ENCODE assay signal across 10 cellular contexts in genomic region chr17:21549107-21549687, GRCh38.
DNase-seq lines count a peak whose midpoint lies in the region; ATAC-seq, FAIRE-seq and TF ChIP-seq lines count a peak whose summit lies in the region.
"Had no signal": no experiment of that assay in that cellular context is flagged by ENCODE, and none has a peak within 500 bp of the region (broad histone marks: within the 10 kb centered on the region; RNA-seq: fewer than 3 reads in every experiment).

No MANE protein-coding gene starts in this region.

- no peak for ATAC-seq in A549
- ATAC-seq: Panc1 had no signal

- peaks cover 0 to 10% (median 3%) of the 10 kb centered on the region in 3 donors for H3K36me3 Mint-ChIP-seq in immature natural killer cell

- no peak for DNase-seq in A549 (ENCODE audit: low read depth in 1 of 2, low spot score in 1 of 2)
- peak; percentile 39 for DNase-seq in H4 (ENCODE audit: low spot score)
- DNase-seq in activated T-cell treated with anti-CD3 and anti-CD28 coated beads, Interleukin-2, amount 50 U/mL, for 48 hours = peak; percentile 54 to 60
- DNase-seq in immature natural killer cell = no peak
- no peak for DNase-seq in stomach
- no peak for DNase-seq in stimulated activated naive CD4-positive, alpha-beta T cell treated with Interleukin-2 at 50 U/mL for 16 hours (lab: John Stamatoyannopoulos, UW)
- DNase-seq in uterus = no peak
- no peak for DNase-seq in testis
- DNase-seq: islet precursor cell had no signal

- 82% methylated on average over 1 of the region's 1 CpG for WGBS in A549 (ENCODE audit: missing lambda C conversion rate)
- 44 to 76% (median 74%) methylated on average over 1 of the region's 1 CpG for WGBS in stomach, 5 donors
- 73 to 75% methylated on average over 1 of the region's 1 CpG for WGBS in testis, 2 donors

- peak overlapping the region; percentile 86; the same call in 2 of the 3 replicates for H3K4me2 ChIP-seq in A549

- intact Hi-C loops in stomach (cut with DNase I; ENCODE audit: low total_unique reads) = no loop called here
- intact Hi-C loops in uterus (cut with DNase I; ENCODE audit: low total_unique reads) = no loop called here
- intact Hi-C loops in testis (cut with DNase I; ENCODE audit: low total_unique reads) = no loop called here

- H3K4me1 ChIP-seq in A549 = peaks cover 21% of the 10 kb centered on the region; the same call in 2 of the 3 replicates
- H3K4me1 ChIP-seq in stomach = peaks cover 17 to 43% (median 32%) of the 10 kb centered on the region in 4 donors
- H3K4me1 ChIP-seq in uterus = peaks cover 0 to 5% of the 10 kb centered on the region in 2 donors
- peaks cover 16% of the 10 kb centered on the region for H3K4me1 ChIP-seq in testis

- TF ChIP-seq POLR2A in A549 (IDR thresholded peaks at IDR 0.05; ENCODE audit: low read length) = no peak
- no peak for TF ChIP-seq POLR2A in stomach (IDR thresholded peaks at IDR 0.05)
- no peak for TF ChIP-seq POLR2A in uterus (IDR thresholded peaks at IDR 0.05)
- TF ChIP-seq POLR2A in testis (IDR thresholded peaks at IDR 0.05) = no peak

- peak overlapping the region; percentile 25 to 87 (median 56) for H3K4me3 Mint-ChIP-seq in immature natural killer cell

- POLR2A ChIA-PET in A549 (lab: Yijun Ruan, JAX) = no interaction called here

- H3K27ac Mint-ChIP-seq in immature natural killer cell = no peak overlapping the region

- TF ChIP-seq RAD21 in A549 (conservative IDR thresholded peaks at IDR 0.05 in 1 of 2, IDR thresholded peaks at IDR 0.05 in 1 of 2) = no peak

- CTCF ChIA-PET in A549 (lab: Yijun Ruan, JAX) = interaction anchor here (0.8 to 10.5 kb wide), 5 partner anchors 15 to 420 kb away, joined by 3 to 56 read pairs (median 4); no protein-coding TSS in a partner anchor

- H3K27ac ChIP-seq in A549 = no peak overlapping the region
- no peak overlapping the region for H3K27ac ChIP-seq in stomach
- H3K27ac ChIP-seq in uterus = no peak overlapping the region
- no peak overlapping the region for H3K27ac ChIP-seq in testis

- peaks cover 0 to 15% (median 6%) of the 10 kb centered on the region in 3 donors for H3K27me3 Mint-ChIP-seq in immature natural killer cell (ENCODE audit: low read depth in 3 of 3)

- FAIRE-seq in A549 (lab: Jason Lieb, UNC) = no peak

- no peak for TF ChIP-seq CTCF in A549 (IDR thresholded peaks at IDR 0.05)
- TF ChIP-seq CTCF in stomach (IDR thresholded peaks at IDR 0.05) = no peak
- TF ChIP-seq CTCF in uterus (IDR thresholded peaks at IDR 0.05) = no peak
- TF ChIP-seq CTCF in testis (IDR thresholded peaks at IDR 0.05) = no peak

- H3K36me3 ChIP-seq in stomach = peaks cover 0 to 8% (median 5%) of the 10 kb centered on the region in 4 donors
- H3K36me3 ChIP-seq in uterus = no peaks in the 10 kb centered on the region
- no peaks in the 10 kb centered on the region for H3K36me3 ChIP-seq in testis (ENCODE audit: low read depth, missing control alignments)

- H3K9me3 Mint-ChIP-seq in immature natural killer cell = peaks cover 0 to 6% (median 3%) of the 10 kb centered on the region in 6 donors

- H3K9me3 ChIP-seq in A549 (peaks cover 6% of the 10 kb centered on the region; the same call in 1 of the 3 replicates), stomach (no peaks in the 10 kb centered on the region), uterus (no peaks in the 10 kb centered on the region), testis (no peaks in the 10 kb centered on the region)

- peaks cover 14 to 35% of the 10 kb centered on the region in 2 donors for H3K4me1 Mint-ChIP-seq in immature natural killer cell

- H3K4me3 ChIP-seq in A549 (no peak overlapping the region), stomach (peak overlapping the region in 1 of 4 donors; percentile 7), uterus (no peak overlapping the region), testis (no peak overlapping the region)

- H3K27me3 ChIP-seq in stomach (no peaks in the 10 kb centered on the region), uterus (no peaks in the 10 kb centered on the region), testis (no peaks in the 10 kb centered on the region)

- no peak for TF ChIP-seq EP300 in A549 (IDR thresholded peaks at IDR 0.05)
- no peak for TF ChIP-seq EP300 in stomach (IDR thresholded peaks at IDR 0.05)

TF ChIP-seq in A549, 52 proteins besides CTCF, POLR2A, EP300 and RAD21:
- no peak for TF ChIP-seq KDM5A (IDR thresholded peaks at IDR 0.05)
- TF ChIP-seq CBX2 (IDR thresholded peaks at IDR 0.05; ENCODE audit: borderline replicate concordance, low read depth) = no peak
- no peak for TF ChIP-seq HOXA7 (CRISPR knock-in tag; IDR thresholded peaks at IDR 0.05)
- no peak for TF ChIP-seq ZNF302 (CRISPR knock-in tag; IDR thresholded peaks at IDR 0.05)
- no peak for TF ChIP-seq NFE2L2 (conservative IDR thresholded peaks at IDR 0.05; ENCODE audit: low read length)
- no peak for TF ChIP-seq ZSCAN20 (CRISPR knock-in tag; IDR thresholded peaks at IDR 0.05)
- no peak for TF ChIP-seq SREBF2 (IDR thresholded peaks at IDR 0.05)
- TF ChIP-seq ESRRA (IDR thresholded peaks at IDR 0.05; ENCODE audit: borderline replicate concordance, low read length) = no peak
- TF ChIP-seq BHLHE40 (IDR thresholded peaks at IDR 0.05; ENCODE audit: low read depth, low read length) = no peak
- no peak for TF ChIP-seq REST (IDR thresholded peaks at IDR 0.05)
- TF ChIP-seq FOSB (CRISPR knock-in tag; IDR thresholded peaks at IDR 0.05) = no peak

Comparison
In these comparisons a context has a peak if more than half of its experiments do, and no peak if none do; other contexts are left out.
1. DNase-seq: peak in H4 (single experiment) and activated T-cell treated with anti-CD3 and anti-CD28 coated beads, Interleukin-2, amount 50 U/mL, for 48 hours (2 of 2); none in A549 (0 of 2), immature natural killer cell (0 of 3), stomach (single experiment), stimulated activated naive CD4-positive, alpha-beta T cell treated with Interleukin-2 at 50 U/mL for 16 hours (single experiment), uterus (0 of 2) and testis (single experiment).